Comparison of ENCODE assay signal across 1 cellular context in the genomic region with DNA sequence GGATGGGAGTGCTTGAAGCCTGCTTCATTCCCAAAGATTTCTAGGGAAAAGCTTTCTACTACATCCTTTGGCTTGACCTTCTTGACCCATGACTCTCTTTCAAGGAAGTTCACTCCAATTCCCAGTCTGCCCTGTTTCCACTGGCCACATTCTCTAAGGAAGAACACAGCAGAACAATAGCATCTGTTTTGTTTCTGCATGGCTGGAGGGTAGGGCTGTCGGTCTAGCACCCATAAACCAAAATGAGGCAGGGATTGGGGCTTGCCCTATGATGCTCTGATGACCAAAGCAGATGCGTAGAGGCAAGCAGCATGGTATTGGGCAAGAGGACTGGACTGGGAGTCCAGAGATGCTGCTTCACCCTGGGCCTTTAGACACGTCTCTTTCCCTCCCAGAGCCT.
TF ChIP-seq lines count a peak whose summit lies in the region.

No MANE protein-coding gene starts in this region.

TF ChIP-seq in SK-N-SH, 30 proteins besides CTCF, POLR2A, EP300 and RAD21 (continued from another document):
- TF ChIP-seq SMC3 (IDR thresholded peaks at IDR 0.05; ENCODE audit: low read depth, low read length) (no peak), GABPA (IDR thresholded peaks at IDR 0.05; ENCODE audit: low read depth) (no peak), FOXM1 (IDR thresholded peaks at IDR 0.05; ENCODE audit: low read depth) (no peak), CHD2 (IDR thresholded peaks at IDR 0.05; ENCODE audit: low read length, partially characterized antibody) (no peak), FOXJ3 (CRISPR knock-in tag; IDR thresholded peaks at IDR 0.05) (no peak), ZBTB33 (IDR thresholded peaks at IDR 0.05; ENCODE audit: borderline replicate concordance, low read depth) (no peak)
- TF ChIP-seq, protein P1, sequence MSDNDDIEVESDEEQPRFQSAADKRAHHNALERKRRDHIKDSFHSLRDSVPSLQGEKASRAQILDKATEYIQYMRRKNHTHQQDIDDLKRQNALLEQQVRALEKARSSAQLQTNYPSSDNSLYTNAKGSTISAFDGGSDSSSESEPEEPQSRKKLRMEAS (IDR thresholded peaks at IDR 0.05; ENCODE audit: low read depth), result no peak
TF ChIP-seq in SK-N-SH: peak in this region for 0.
